ENCODE assay signal across 1 cellular context in the genomic region with DNA sequence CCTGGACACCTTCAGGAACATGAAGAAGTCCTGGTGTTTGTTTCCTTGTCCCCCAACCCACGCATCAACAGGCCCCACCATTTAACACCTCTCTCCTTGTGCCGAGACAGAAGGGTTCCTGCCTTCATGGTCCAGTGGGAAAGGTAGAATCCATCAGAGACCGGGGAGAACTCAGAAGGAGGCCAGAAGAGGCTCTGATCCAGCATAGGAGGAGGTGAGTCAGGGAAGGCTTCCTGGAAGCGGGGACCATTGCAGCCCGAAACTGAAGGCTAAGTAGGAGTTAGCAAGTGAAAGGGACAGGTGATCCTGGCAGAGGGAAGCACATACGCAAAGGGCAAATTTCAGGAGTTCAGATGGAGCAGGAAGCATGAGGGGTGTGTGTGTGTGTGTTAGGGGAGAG.
TF ChIP-seq lines count a peak whose summit lies in the region.

No MANE protein-coding gene starts in this region.

TF ChIP-seq in GM23338, 12 proteins besides CTCF, POLR2A, EP300 and RAD21:
- TF ChIP-seq ZNF331 (CRISPR knock-in tag; IDR thresholded peaks at IDR 0.05; ENCODE audit: low read depth) (no peak), JUNB (IDR thresholded peaks at IDR 0.05; ENCODE audit: unreplicated experiment) (no peak), EZH2 (IDR thresholded peaks at IDR 0.05; ENCODE audit: low read depth, unreplicated experiment) (no peak), CREB1 (CRISPR knock-in tag; IDR thresholded peaks at IDR 0.05; ENCODE audit: low read depth) (no peak), EZH2phosphoT487 (IDR thresholded peaks at IDR 0.05; ENCODE audit: unreplicated experiment) (no peak), STAT1 (IDR thresholded peaks at IDR 0.05; ENCODE audit: unreplicated experiment) (no peak), ETS1 (IDR thresholded peaks at IDR 0.05) (no peak), ZNF114 (CRISPR knock-in tag; IDR thresholded peaks at IDR 0.05) (no peak), POLR2AphosphoS5 (IDR thresholded peaks at IDR 0.05; ENCODE audit: low read depth) (no peak), NANOG (IDR thresholded peaks at IDR 0.05; ENCODE audit: borderline replicate concordance) (no peak)
- TF ChIP-seq, protein P1, sequence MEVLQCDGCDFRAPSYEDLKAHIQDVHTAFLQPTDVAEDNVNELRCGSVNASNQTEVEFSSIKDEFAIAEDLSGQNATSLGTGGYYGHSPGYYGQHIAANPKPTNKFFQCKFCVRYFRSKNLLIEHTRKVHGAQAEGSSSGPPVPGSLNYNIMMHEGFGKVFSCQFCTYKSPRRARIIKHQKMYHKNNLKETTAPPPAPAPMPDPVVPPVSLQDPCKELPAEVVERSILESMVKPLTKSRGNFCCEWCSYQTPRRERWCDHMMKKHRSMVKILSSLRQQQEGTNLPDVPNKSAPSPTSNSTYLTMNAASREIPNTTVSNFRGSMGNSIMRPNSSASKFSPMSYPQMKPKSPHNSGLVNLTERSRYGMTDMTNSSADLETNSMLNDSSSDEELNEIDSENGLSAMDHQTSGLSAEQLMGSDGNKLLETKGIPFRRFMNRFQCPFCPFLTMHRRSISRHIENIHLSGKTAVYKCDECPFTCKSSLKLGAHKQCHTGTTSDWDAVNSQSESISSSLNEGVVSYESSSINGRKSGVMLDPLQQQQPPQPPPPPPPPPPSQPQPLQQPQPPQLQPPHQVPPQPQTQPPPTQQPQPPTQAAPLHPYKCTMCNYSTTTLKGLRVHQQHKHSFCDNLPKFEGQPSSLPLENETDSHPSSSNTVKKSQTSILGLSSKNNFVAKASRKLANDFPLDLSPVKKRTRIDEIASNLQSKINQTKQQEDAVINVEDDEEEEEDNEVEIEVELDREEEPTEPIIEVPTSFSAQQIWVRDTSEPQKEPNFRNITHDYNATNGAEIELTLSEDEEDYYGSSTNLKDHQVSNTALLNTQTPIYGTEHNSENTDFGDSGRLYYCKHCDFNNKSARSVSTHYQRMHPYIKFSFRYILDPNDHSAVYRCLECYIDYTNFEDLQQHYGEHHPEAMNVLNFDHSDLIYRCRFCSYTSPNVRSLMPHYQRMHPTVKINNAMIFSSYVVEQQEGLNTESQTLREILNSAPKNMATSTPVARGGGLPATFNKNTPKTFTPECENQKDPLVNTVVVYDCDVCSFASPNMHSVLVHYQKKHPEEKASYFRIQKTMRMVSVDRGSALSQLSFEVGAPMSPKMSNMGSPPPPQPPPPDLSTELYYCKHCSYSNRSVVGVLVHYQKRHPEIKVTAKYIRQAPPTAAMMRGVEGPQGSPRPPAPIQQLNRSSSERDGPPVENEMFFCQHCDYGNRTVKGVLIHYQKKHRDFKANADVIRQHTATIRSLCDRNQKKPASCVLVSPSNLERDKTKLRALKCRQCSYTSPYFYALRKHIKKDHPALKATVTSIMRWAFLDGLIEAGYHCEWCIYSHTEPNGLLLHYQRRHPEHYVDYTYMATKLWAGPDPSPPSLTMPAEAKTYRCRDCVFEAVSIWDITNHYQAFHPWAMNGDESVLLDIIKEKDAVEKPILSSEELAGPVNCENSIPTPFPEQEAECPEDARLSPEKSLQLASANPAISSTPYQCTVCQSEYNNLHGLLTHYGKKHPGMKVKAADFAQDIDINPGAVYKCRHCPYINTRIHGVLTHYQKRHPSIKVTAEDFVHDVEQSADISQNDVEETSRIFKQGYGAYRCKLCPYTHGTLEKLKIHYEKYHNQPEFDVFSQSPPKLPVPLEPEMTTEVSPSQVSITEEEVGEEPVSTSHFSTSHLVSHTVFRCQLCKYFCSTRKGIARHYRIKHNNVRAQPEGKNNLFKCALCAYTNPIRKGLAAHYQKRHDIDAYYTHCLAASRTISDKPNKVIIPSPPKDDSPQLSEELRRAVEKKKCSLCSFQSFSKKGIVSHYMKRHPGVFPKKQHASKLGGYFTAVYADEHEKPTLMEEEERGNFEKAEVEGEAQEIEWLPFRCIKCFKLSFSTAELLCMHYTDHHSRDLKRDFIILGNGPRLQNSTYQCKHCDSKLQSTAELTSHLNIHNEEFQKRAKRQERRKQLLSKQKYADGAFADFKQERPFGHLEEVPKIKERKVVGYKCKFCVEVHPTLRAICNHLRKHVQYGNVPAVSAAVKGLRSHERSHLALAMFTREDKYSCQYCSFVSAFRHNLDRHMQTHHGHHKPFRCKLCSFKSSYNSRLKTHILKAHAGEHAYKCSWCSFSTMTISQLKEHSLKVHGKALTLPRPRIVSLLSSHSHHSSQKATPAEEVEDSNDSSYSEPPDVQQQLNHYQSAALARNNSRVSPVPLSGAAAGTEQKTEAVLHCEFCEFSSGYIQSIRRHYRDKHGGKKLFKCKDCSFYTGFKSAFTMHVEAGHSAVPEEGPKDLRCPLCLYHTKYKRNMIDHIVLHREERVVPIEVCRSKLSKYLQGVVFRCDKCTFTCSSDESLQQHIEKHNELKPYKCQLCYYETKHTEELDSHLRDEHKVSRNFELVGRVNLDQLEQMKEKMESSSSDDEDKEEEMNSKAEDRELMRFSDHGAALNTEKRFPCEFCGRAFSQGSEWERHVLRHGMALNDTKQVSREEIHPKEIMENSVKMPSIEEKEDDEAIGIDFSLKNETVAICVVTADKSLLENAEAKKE (CRISPR knock-in tag; IDR thresholded peaks at IDR 0.05), result no peak
- TF ChIP-seq, protein P2, sequence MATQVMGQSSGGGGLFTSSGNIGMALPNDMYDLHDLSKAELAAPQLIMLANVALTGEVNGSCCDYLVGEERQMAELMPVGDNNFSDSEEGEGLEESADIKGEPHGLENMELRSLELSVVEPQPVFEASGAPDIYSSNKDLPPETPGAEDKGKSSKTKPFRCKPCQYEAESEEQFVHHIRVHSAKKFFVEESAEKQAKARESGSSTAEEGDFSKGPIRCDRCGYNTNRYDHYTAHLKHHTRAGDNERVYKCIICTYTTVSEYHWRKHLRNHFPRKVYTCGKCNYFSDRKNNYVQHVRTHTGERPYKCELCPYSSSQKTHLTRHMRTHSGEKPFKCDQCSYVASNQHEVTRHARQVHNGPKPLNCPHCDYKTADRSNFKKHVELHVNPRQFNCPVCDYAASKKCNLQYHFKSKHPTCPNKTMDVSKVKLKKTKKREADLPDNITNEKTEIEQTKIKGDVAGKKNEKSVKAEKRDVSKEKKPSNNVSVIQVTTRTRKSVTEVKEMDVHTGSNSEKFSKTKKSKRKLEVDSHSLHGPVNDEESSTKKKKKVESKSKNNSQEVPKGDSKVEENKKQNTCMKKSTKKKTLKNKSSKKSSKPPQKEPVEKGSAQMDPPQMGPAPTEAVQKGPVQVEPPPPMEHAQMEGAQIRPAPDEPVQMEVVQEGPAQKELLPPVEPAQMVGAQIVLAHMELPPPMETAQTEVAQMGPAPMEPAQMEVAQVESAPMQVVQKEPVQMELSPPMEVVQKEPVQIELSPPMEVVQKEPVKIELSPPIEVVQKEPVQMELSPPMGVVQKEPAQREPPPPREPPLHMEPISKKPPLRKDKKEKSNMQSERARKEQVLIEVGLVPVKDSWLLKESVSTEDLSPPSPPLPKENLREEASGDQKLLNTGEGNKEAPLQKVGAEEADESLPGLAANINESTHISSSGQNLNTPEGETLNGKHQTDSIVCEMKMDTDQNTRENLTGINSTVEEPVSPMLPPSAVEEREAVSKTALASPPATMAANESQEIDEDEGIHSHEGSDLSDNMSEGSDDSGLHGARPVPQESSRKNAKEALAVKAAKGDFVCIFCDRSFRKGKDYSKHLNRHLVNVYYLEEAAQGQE (IDR thresholded peaks at IDR 0.05; ENCODE audit: unreplicated experiment), result no peak
